18 cellular contexts compared by ENCODE assay signal in genomic region chr4:7812921-7813320, GRCh38.
DNase-seq lines count a peak whose midpoint lies in the region; ATAC-seq, FAIRE-seq and TF ChIP-seq lines count a peak whose summit lies in the region.
"Had no signal": no experiment of that assay in that cellular context is flagged by ENCODE, and none has a peak within 500 bp of the region (broad histone marks: within the 10 kb centered on the region; RNA-seq: fewer than 3 reads in every experiment).

No MANE protein-coding gene starts in this region.

- no peak overlapping the region for H2BK120ac ChIP-seq in H9 (ENCODE audit: low read depth, low read length, poor library complexity, severe bottlenecking)

- H4K8ac ChIP-seq in H9 (replicated peaks; ENCODE audit: insufficient read length, low read depth, low read length), result no peak overlapping the region

- no peak overlapping the region for H3K4me3 Mint-ChIP-seq in H9
- H3K4me3 Mint-ChIP-seq: activated CD4-positive, alpha-beta memory T cell treated with anti-CD3 and anti-CD28 coated beads for 36 hours; CD4-positive, CD25-positive, alpha-beta regulatory T cell had no signal

- peaks cover 82% of the 10 kb centered on the region for H3K36me3 ChIP-seq in RWPE2 (ENCODE audit: low read depth)

- H2BK12ac ChIP-seq in H9 (ENCODE audit: insufficient read length, low read depth, low read length), result no peak overlapping the region

- no peaks in the 10 kb centered on the region for H3K27me3 ChIP-seq in RWPE2 (ENCODE audit: insufficient read depth, poor library complexity, severe bottlenecking)
- H3K27me3 ChIP-seq in right cardiac atrium (ENCODE audit: control insufficient read depth, insufficient read depth), result no peaks in the 10 kb centered on the region
- H3K27me3 ChIP-seq in H9 (ENCODE audit: insufficient read depth, low read length), result no peaks in the 10 kb centered on the region
- H3K27me3 ChIP-seq: left lung had no signal

- no peak overlapping the region for H2AFZ ChIP-seq in H9 (ENCODE audit: low read length)

- H3K9me3 ChIP-seq in RWPE2 (ENCODE audit: severe bottlenecking) (peaks cover 7% of the 10 kb centered on the region), right cardiac atrium (ENCODE audit: control insufficient read depth, low read length) (no peaks in the 10 kb centered on the region), H9 (ENCODE audit: control insufficient read depth, low read depth, low read length) (no peaks in the 10 kb centered on the region)
- H3K9me3 ChIP-seq: left lung had no signal

- H4K5ac ChIP-seq in H9 (ENCODE audit: insufficient read length, low read depth, low read length), result no peak overlapping the region

- H3K36me3 Mint-ChIP-seq in H9 (ENCODE audit: insufficient read depth in 1 of 3, low read depth in 3 of 3), result peaks cover 12 to 33% (median 25%) of the 10 kb centered on the region in 3 experiments; a peak in 6 of 7 replicates

- H3T11ph ChIP-seq in H9 (ENCODE audit: low read length), result no peak overlapping the region

- ATAC-seq in RWPE2 (ENCODE audit: low read depth) (no peak), right cardiac atrium (no peak), sciatic nerve (peak; percentile 23)

- H3K27ac ChIP-seq in RWPE2 (ENCODE audit: poor library complexity, severe bottlenecking) (peak overlapping the region; percentile 53), right cardiac atrium (ENCODE audit: low read length) (peak overlapping the region; percentile 31), H9 (ENCODE audit: insufficient read length, low read depth, low read length) (no peak overlapping the region)

- H3K4ac ChIP-seq in H9 (ENCODE audit: low read depth, low read length), result no peak overlapping the region

- H2BK15ac ChIP-seq in H9 (ENCODE audit: low read depth, low read length), result no peak overlapping the region

- H2BK20ac ChIP-seq in H9 (ENCODE audit: low read depth, low read length, poor library complexity, severe bottlenecking), result no peak overlapping the region

- no peak overlapping the region for H3K56ac ChIP-seq in H9 (ENCODE audit: insufficient read length, low read depth, low read length)

- no peak overlapping the region for H3K23ac ChIP-seq in H9 (ENCODE audit: insufficient read length, low read depth, low read length)

- H3K9me3 Mint-ChIP-seq in H9, result no peaks in the 10 kb centered on the region
- H3K9me3 Mint-ChIP-seq: CD4-positive, CD25-positive, alpha-beta regulatory T cell had no signal

- peak; percentile 16 for FAIRE-seq in D721Med (lab: Jason Lieb, UNC)
- FAIRE-seq: GM18507, urothelium cell line had no signal

- intact Hi-C loops in right cardiac atrium (cut with DNase I) (no loop called here), sciatic nerve (cut with DNase I) (no loop called here)

- peaks cover 2% of the 10 kb centered on the region for H3K27me3 Mint-ChIP-seq in H9 (ENCODE audit: low read depth)
- H3K27me3 Mint-ChIP-seq: activated CD4-positive, alpha-beta memory T cell treated with anti-CD3 and anti-CD28 coated beads for 36 hours; CD4-positive, CD25-positive, alpha-beta regulatory T cell had no signal

- no peaks in the 10 kb centered on the region for H3K23me2 ChIP-seq in H9 (ENCODE audit: insufficient read length, low read depth, low read length, poor library complexity, severe bottlenecking)

- H3K79me1 ChIP-seq in H9 (ENCODE audit: insufficient read depth, low read depth, low read length, poor library complexity, severe bottlenecking), result no peaks in the 10 kb centered on the region

- no peaks in the 10 kb centered on the region for H4K20me1 ChIP-seq in H9 (ENCODE audit: control insufficient read depth, insufficient read depth, insufficient read length)

- no peak overlapping the region for H3K18ac ChIP-seq in H9 (ENCODE audit: insufficient read length, low read depth, low read length)

- DNase-seq in D721Med (ENCODE audit: insufficient read length, low spot score) (no peak), RWPE2 (ENCODE audit: low spot score) (no peak), right cardiac atrium (no peak), sciatic nerve (ENCODE audit: low spot score) (no peak), NCI-H2081 (lab: John Stamatoyannopoulos, UW) (no peak), foreskin fibroblast (no peak), H9 (no peak)
- DNase-seq: activated CD4-positive, alpha-beta memory T cell treated with anti-CD3 and anti-CD28 coated beads for 36 hours; activated CD4-positive, CD25-positive, alpha-beta regulatory T cell; activated effector memory CD4-positive, alpha-beta T cell treated with anti-CD3 and anti-CD28 coated beads, Interleukin-2, amount 50 U/mL, for 16 hours; CD4-positive, CD25-positive, alpha-beta regulatory T cell; HCEC 1CT; left lung; NCI-H1436; NCI-H510A treated with DMSO at 0.1 percent for 48 hours; stimulated activated CD4-positive, alpha-beta T cell treated with anti-CD3 and anti-CD28 coated beads, Interleukin-15, amount 100 ng/mL, for 24 hours had no signal

- no peak for TF ChIP-seq CTCF in D721Med (IDR thresholded peaks at IDR 0.05; ENCODE audit: insufficient read depth, missing control alignments)
- no peak for TF ChIP-seq CTCF in RWPE2 (IDR thresholded peaks at IDR 0.05; ENCODE audit: poor library complexity, severe bottlenecking)
- TF ChIP-seq CTCF in foreskin fibroblast (IDR thresholded peaks at IDR 0.05; ENCODE audit: low read depth, low read length), result no peak
- no peak for TF ChIP-seq CTCF in H9 (conservative IDR thresholded peaks at IDR 0.05)

- no peaks in the 10 kb centered on the region for H3K79me2 ChIP-seq in H9 (ENCODE audit: insufficient read depth, low read length)

- H3K4me3 ChIP-seq in RWPE2 (ENCODE audit: severe bottlenecking), result no peak overlapping the region
- no peak overlapping the region for H3K4me3 ChIP-seq in right cardiac atrium (ENCODE audit: low read length)
- H3K4me3 ChIP-seq in foreskin fibroblast (ENCODE audit: low read depth in 1 of 2, low read length in 2 of 2), result no peak overlapping the region
- H3K4me3 ChIP-seq: left lung had no signal

- 75% methylated on average over 5 of the region's 5 CpGs for WGBS in right cardiac atrium
- WGBS in H9 (ENCODE audit: extremely low coverage, insufficient read length, low lambda C conversion rate), result no CpG with 5 or more reads among the region's 5 CpGs

- no peak overlapping the region for H3K4me2 ChIP-seq in H9 (ENCODE audit: insufficient read depth, insufficient read length, low read length)

- H2AK5ac ChIP-seq in H9 (ENCODE audit: insufficient read length, low read length), result no peak overlapping the region

- no peak overlapping the region for H2BK5ac ChIP-seq in H9 (ENCODE audit: insufficient read length, low read length)

- H3K4me1 Mint-ChIP-seq in H9, result peaks cover 13 to 21% of the 10 kb centered on the region in 2 experiments
- H3K4me1 Mint-ChIP-seq: CD4-positive, CD25-positive, alpha-beta regulatory T cell had no signal

- peak overlapping the region in 1 of 3 experiments; percentile 21; a peak in 1 of 7 replicates for H3K27ac Mint-ChIP-seq in H9
- H3K27ac Mint-ChIP-seq: activated CD4-positive, alpha-beta memory T cell treated with anti-CD3 and anti-CD28 coated beads for 36 hours; CD4-positive, CD25-positive, alpha-beta regulatory T cell had no signal

- no peak overlapping the region for H3K9ac ChIP-seq in H9 (ENCODE audit: extremely low read depth, insufficient read length, low read length)

- H3K14ac ChIP-seq in H9 (ENCODE audit: insufficient read depth, low read length), result no peak overlapping the region

- H3K4me1 ChIP-seq in RWPE2 (ENCODE audit: insufficient read depth, poor library complexity, severe bottlenecking) (peaks cover 31% of the 10 kb centered on the region), right cardiac atrium (ENCODE audit: control insufficient read depth, insufficient read depth, low read length) (peaks cover 11% of the 10 kb centered on the region), H9 (ENCODE audit: insufficient read depth, low read length) (no peaks in the 10 kb centered on the region)

- H4K91ac ChIP-seq in H9 (ENCODE audit: insufficient read length, low read depth, low read length), result no peak overlapping the region
